18 cellular contexts compared by ENCODE assay signal in genomic region chr20:22348010-22348409, GRCh38.
DNase-seq lines count a peak whose midpoint lies in the region; ATAC-seq, FAIRE-seq and TF ChIP-seq lines count a peak whose summit lies in the region.
"Had no signal": no experiment of that assay in that cellular context is flagged by ENCODE, and none has a peak within 500 bp of the region (broad histone marks: within the 10 kb centered on the region; RNA-seq: fewer than 3 reads in every experiment).

No MANE protein-coding gene starts in this region.

- no peaks in the 10 kb centered on the region for H3K9me1 ChIP-seq in K562 (ENCODE audit: control insufficient read depth, insufficient read depth, low read length)

- H3K79me2 ChIP-seq in Loucy (ENCODE audit: insufficient read depth, low read length), result no peaks in the 10 kb centered on the region
- H3K79me2 ChIP-seq in K562 (ENCODE audit: control insufficient read depth, insufficient read depth, low read length), result no peaks in the 10 kb centered on the region

- H3K27me3 Mint-ChIP-seq in natural killer cell (ENCODE audit: low read depth in 2 of 2), result peaks cover 0 to 14% of the 10 kb centered on the region in 2 donors

- no TSS peak for BruUV-seq in K562 (replicated peaks; lab: Mats Ljungman, UMichigan)

- TF ChIP-seq RAD21 in K562 (CRISPR knock-in tag; conservative IDR thresholded peaks at IDR 0.05 in 1 of 2, IDR thresholded peaks at IDR 0.05 in 1 of 2), result no peak

- intact Hi-C loops in K562 (cut with micrococcal nuclease) (no loop called here), left colon (cut with DNase I, micrococcal nuclease) (loop anchor here in 1 of 2 donors (10.0 kb wide), 1 partner anchor 237 kb away; the partner anchor contains the start of gene FOXA2), natural killer cell (cut with micrococcal nuclease) (no loop called here)

- no peak for FAIRE-seq in K562 (lab: Jason Lieb, UNC)
- FAIRE-seq: GM12878, H54 had no signal

- no peak overlapping the region for H3K27ac Mint-ChIP-seq in natural killer cell
- H3K27ac Mint-ChIP-seq: CD8-positive, alpha-beta T cell; GM23338 had no signal

- H3K36me3 ChIP-seq in BLaER1 treated with 17β-estradiol and CSF1 and Interleukin-3, amounts not matched to agents 10 nM and 100 nM, result no peaks in the 10 kb centered on the region
- H3K36me3 ChIP-seq in Loucy (ENCODE audit: insufficient read depth, low read length) (no peaks in the 10 kb centered on the region), K562 (ENCODE audit: control insufficient read depth, insufficient read depth, low read length) (no peaks in the 10 kb centered on the region)

- H3K4me1 Mint-ChIP-seq in natural killer cell, result no peaks in the 10 kb centered on the region
- H3K4me1 Mint-ChIP-seq: GM23338 had no signal

- H3F3A ChIP-seq in Loucy (ENCODE audit: low read depth), result no peaks in the 10 kb centered on the region

- 0 out of 20 replicates have a peak overlapping the region, but pooled peaks of 1 of the 10 experiments have one; percentile 30 for H3K4me3 ChIP-seq in BLaER1 treated with 17β-estradiol and CSF1 and Interleukin-3, amounts not matched to agents 10 nM and 100 nM
- no peak overlapping the region for H3K4me3 ChIP-seq in Loucy (ENCODE audit: low read length, poor library complexity, severe bottlenecking)
- no peak overlapping the region for H3K4me3 ChIP-seq in K562
- H3K4me3 ChIP-seq: A549, GM12878, GM23338 had no signal

- peak; percentile 51; the same call in 2 of the 3 replicates for ATAC-seq in K562
- peak; percentile 19 for ATAC-seq in left colon
- ATAC-seq in natural killer cell, result no peak
- ATAC-seq: A549; CD8-positive, alpha-beta T cell; GM12878; GM23338 had no signal

- peak overlapping the region; percentile 60 to 93 (median 82); a peak in 21 of 22 replicates for H3K4me2 ChIP-seq in BLaER1 treated with 17β-estradiol and CSF1 and Interleukin-3, amounts not matched to agents 10 nM and 100 nM
- H3K4me2 ChIP-seq in Loucy (ENCODE audit: low read depth, low read length, poor library complexity, severe bottlenecking) (no peak overlapping the region), K562 (ENCODE audit: insufficient read depth, low read length) (no peak overlapping the region)
- H3K4me2 ChIP-seq: A549, GM23338 had no signal

- H3K9me2 ChIP-seq in Loucy (replicated peaks; ENCODE audit: low read depth, low read length), result no peaks in the 10 kb centered on the region

- peak overlapping the region in 2 of 11 experiments; percentile 63 to 74; a peak in 3 of 22 replicates for H3K9ac ChIP-seq in BLaER1 treated with 17β-estradiol and CSF1 and Interleukin-3, amounts not matched to agents 10 nM and 100 nM
- H3K9ac ChIP-seq in Loucy (ENCODE audit: low read depth, low read length, poor library complexity, severe bottlenecking), result no peak overlapping the region
- H3K9ac ChIP-seq in K562 (ENCODE audit: insufficient read depth in 1 of 2, low read depth in 2 of 2, low read length in 2 of 2), result no peak overlapping the region

- H3K4me3 Mint-ChIP-seq in natural killer cell, result no peak overlapping the region
- H3K4me3 Mint-ChIP-seq: CD8-positive, alpha-beta T cell; GM23338 had no signal

- H3K27ac ChIP-seq in BLaER1 treated with 17β-estradiol and CSF1 and Interleukin-3, amounts not matched to agents 10 nM and 100 nM, result peak overlapping the region in 6 of 11 experiments; percentile 63 to 83 (median 74); a peak in 11 of 22 replicates
- no peak overlapping the region for H3K27ac ChIP-seq in K562 (ENCODE audit: extremely low read depth, low read depth, low read length)
- H3K27ac ChIP-seq: A549 had no signal

- TF ChIP-seq EP300 in K562 (IDR thresholded peaks at IDR 0.05; ENCODE audit: low read length), result no peak

- POLR2A ChIA-PET in K562 (lab: Yijun Ruan, JAX), result no interaction called here

- CTCF ChIA-PET in K562 (lab: Yijun Ruan, JAX; ENCODE audit: low intra/inter-chr PET ratio), result no interaction called here

- H3K27me3 ChIP-seq in BLaER1 treated with 17β-estradiol and CSF1 and Interleukin-3, amounts not matched to agents 10 nM and 100 nM, result no peaks in the 10 kb centered on the region
- H3K27me3 ChIP-seq in Loucy (ENCODE audit: insufficient read depth, low read length, poor library complexity, severe bottlenecking) (no peaks in the 10 kb centered on the region), K562 (ENCODE audit: control insufficient read depth in 2 of 2, insufficient read depth in 2 of 2, low read length in 2 of 2) (no peaks in the 10 kb centered on the region)

- H3K9me3 Mint-ChIP-seq in natural killer cell, result no peaks in the 10 kb centered on the region
- H3K9me3 Mint-ChIP-seq: CD8-positive, alpha-beta T cell; GM23338 had no signal

- H2AFZ ChIP-seq in Loucy (ENCODE audit: low read length) (peak overlapping the region; percentile 66; the same call in 1 of the 2 replicates), K562 (ENCODE audit: low read depth, low read length) (peak overlapping the region; percentile 61; the same call in 1 of the 2 replicates)
- H2AFZ ChIP-seq: GM23338 had no signal

- H3K4me1 ChIP-seq in BLaER1 treated with 17β-estradiol and CSF1 and Interleukin-3, amounts not matched to agents 10 nM and 100 nM, result peaks cover 26 to 55% (median 45%) of the 10 kb centered on the region in 10 experiments
- H3K4me1 ChIP-seq in Loucy (ENCODE audit: insufficient read depth, low read length, poor library complexity, severe bottlenecking) (peaks cover 26% of the 10 kb centered on the region), K562 (replicated peaks in 1 of 2; ENCODE audit: control insufficient read depth in 2 of 2, insufficient read depth in 2 of 2, low read length in 2 of 2) (peaks cover 5 to 16% of the 10 kb centered on the region in 2 experiments; a peak in 4 of 5 replicates)

- H4K20me1 ChIP-seq in BLaER1 treated with 17β-estradiol and CSF1 and Interleukin-3, amounts not matched to agents 10 nM and 100 nM, result no peaks in the 10 kb centered on the region
- H4K20me1 ChIP-seq in Loucy (ENCODE audit: insufficient read depth, low read length, poor library complexity, severe bottlenecking), result no peaks in the 10 kb centered on the region
- no peaks in the 10 kb centered on the region for H4K20me1 ChIP-seq in K562 (replicated peaks; ENCODE audit: control insufficient read depth, insufficient read depth, low read length)

- in situ Hi-C loops in K562 (cut with MboI), result loop anchor here (25.0 kb wide), 1 partner anchor 614 kb away; no protein-coding TSS in a partner anchor

- TF ChIP-seq CTCF in Loucy (conservative IDR thresholded peaks at IDR 0.05; ENCODE audit: low read length) (no peak), K562 (IDR thresholded peaks at IDR 0.05 in 2 of 3, conservative IDR thresholded peaks at IDR 0.05 in 1 of 3; ENCODE audit: insufficient read depth in 2 of 3, low read depth in 1 of 3, low read length in 3 of 3) (no peak), natural killer cell (IDR thresholded peaks at IDR 0.05) (no peak)

- no peak for TF ChIP-seq POLR2A in K562 (conservative IDR thresholded peaks at IDR 0.05)

- H3K9me3 ChIP-seq in BLaER1 treated with 17β-estradiol and CSF1 and Interleukin-3, amounts not matched to agents 10 nM and 100 nM (replicated peaks in 1 of 11), result peaks cover 0 to 7% (median 0%) of the 10 kb centered on the region in 11 experiments; a peak in 2 of 22 replicates
- H3K9me3 ChIP-seq in Loucy (ENCODE audit: insufficient read depth, low read depth, low read length), result no peaks in the 10 kb centered on the region
- H3K9me3 ChIP-seq in K562 (replicated peaks; ENCODE audit: control insufficient read depth, insufficient read depth, low read depth, low read length), result no peaks in the 10 kb centered on the region
- H3K9me3 ChIP-seq: A549 had no signal

- peak in 1 of 4 experiments; percentile 8 for DNase-seq in K562 (ENCODE audit: extremely low read depth in 1 of 4, low spot score in 3 of 4)
- DNase-seq in left colon, result no peak
- no peak for DNase-seq in stimulated activated CD4-positive, alpha-beta T cell treated with anti-CD3 and anti-CD28 coated beads, Interleukin-4, amount 100 ng/mL, for 1 hour
- no peak for DNase-seq in activated T-cell treated with anti-CD3 and anti-CD28 coated beads for 4 hours
- no peak for DNase-seq in natural killer cell
- DNase-seq: AML-193; Calu3; CD8-positive, alpha-beta T cell; DMS53; DND-41; EL; HCEC 1CT had no signal

- WGBS in K562 (ENCODE audit: insufficient coverage, low coverage, missing lambda C conversion rate), result 0% methylated on average over 4 of the region's 4 CpGs

- no peaks in the 10 kb centered on the region for H3K36me3 Mint-ChIP-seq in natural killer cell
- H3K36me3 Mint-ChIP-seq: CD8-positive, alpha-beta T cell had no signal

TF ChIP-seq in K562, 482 proteins besides CTCF, POLR2A, EP300 and RAD21 (continues in another document):
- TF ChIP-seq RAD51 (IDR thresholded peaks at IDR 0.05; ENCODE audit: borderline replicate concordance, low read depth) (peak; percentile 73), L3MBTL2 (IDR thresholded peaks at IDR 0.05) (0 out of 2 replicates have a peak, but pooled peaks have one; percentile 20), ZNF124 (CRISPR knock-in tag; IDR thresholded peaks at IDR 0.05) (no peak), TFE3 (CRISPR knock-in tag; IDR thresholded peaks at IDR 0.05) (0 out of 2 replicates have a peak, but pooled peaks have one; percentile 11), FOSL1 (tag; conservative IDR thresholded peaks at IDR 0.05) (0 out of 2 replicates have a peak, but pooled peaks have one; percentile 14), USF2 (CRISPR knock-in tag; IDR thresholded peaks at IDR 0.05) (peak; percentile 76)

Comparison
In these comparisons a context has a peak if more than half of its experiments do, and no peak if none do; other contexts are left out.
1. H3K4me2 ChIP-seq: peak in BLaER1 treated with 17β-estradiol and CSF1 and Interleukin-3, amounts not matched to agents 10 nM and 100 nM (11 of 11); none in Loucy (single experiment) and K562 (single experiment).
2. ATAC-seq: peak in K562 (single experiment) and left colon (single experiment); none in natural killer cell (0 of 3).